Comparison of ENCODE assay signal across 1 cellular context in the genomic region with DNA sequence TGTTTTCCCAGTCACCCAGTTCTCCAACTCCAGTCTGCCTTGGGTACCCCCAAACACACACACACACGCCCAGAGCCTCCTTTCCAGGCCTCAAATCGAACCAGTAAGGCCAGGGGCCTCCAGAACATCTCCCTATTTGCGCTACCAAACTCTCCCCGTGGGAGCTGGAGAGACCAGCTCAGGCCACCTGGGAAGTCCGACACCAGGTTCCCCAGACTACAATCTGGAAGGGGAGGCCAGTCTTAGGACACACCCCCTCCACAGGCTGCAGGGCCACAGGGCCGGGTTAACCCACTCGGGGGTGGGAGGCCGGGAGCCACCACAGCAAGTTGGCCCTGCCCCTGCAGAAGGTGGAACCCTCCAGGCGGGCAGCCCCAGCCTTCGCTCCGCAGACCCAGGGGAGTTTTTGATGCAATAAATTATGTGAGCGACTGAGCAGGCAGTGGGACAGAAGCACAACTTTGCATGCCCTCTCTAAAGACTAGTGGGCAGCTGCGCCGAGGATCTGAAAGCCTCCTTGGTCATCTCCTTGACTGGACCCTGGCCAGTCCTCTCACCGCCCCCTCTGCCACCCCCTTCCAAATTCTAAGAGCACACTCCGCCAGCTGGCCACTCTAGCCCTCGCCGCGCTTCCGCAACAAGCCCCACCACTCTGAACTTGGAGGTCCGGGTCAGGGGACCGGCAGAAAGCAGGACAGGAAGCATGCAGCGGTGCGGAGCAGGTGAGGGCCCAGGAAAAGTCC.
TF ChIP-seq lines count a peak whose summit lies in the region.

No MANE protein-coding gene starts in this region.

TF ChIP-seq in HCT116, 20 proteins besides CTCF, POLR2A, EP300 and RAD21 (continued from another document):
- TF ChIP-seq, protein P1, sequence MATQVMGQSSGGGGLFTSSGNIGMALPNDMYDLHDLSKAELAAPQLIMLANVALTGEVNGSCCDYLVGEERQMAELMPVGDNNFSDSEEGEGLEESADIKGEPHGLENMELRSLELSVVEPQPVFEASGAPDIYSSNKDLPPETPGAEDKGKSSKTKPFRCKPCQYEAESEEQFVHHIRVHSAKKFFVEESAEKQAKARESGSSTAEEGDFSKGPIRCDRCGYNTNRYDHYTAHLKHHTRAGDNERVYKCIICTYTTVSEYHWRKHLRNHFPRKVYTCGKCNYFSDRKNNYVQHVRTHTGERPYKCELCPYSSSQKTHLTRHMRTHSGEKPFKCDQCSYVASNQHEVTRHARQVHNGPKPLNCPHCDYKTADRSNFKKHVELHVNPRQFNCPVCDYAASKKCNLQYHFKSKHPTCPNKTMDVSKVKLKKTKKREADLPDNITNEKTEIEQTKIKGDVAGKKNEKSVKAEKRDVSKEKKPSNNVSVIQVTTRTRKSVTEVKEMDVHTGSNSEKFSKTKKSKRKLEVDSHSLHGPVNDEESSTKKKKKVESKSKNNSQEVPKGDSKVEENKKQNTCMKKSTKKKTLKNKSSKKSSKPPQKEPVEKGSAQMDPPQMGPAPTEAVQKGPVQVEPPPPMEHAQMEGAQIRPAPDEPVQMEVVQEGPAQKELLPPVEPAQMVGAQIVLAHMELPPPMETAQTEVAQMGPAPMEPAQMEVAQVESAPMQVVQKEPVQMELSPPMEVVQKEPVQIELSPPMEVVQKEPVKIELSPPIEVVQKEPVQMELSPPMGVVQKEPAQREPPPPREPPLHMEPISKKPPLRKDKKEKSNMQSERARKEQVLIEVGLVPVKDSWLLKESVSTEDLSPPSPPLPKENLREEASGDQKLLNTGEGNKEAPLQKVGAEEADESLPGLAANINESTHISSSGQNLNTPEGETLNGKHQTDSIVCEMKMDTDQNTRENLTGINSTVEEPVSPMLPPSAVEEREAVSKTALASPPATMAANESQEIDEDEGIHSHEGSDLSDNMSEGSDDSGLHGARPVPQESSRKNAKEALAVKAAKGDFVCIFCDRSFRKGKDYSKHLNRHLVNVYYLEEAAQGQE (IDR thresholded peaks at IDR 0.05; ENCODE audit: low read depth), result no peak
- TF ChIP-seq, protein P2, sequence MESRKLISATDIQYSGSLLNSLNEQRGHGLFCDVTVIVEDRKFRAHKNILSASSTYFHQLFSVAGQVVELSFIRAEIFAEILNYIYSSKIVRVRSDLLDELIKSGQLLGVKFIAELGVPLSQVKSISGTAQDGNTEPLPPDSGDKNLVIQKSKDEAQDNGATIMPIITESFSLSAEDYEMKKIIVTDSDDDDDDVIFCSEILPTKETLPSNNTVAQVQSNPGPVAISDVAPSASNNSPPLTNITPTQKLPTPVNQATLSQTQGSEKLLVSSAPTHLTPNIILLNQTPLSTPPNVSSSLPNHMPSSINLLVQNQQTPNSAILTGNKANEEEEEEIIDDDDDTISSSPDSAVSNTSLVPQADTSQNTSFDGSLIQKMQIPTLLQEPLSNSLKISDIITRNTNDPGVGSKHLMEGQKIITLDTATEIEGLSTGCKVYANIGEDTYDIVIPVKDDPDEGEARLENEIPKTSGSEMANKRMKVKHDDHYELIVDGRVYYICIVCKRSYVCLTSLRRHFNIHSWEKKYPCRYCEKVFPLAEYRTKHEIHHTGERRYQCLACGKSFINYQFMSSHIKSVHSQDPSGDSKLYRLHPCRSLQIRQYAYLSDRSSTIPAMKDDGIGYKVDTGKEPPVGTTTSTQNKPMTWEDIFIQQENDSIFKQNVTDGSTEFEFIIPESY (IDR thresholded peaks at IDR 0.05; ENCODE audit: extremely low read depth, insufficient replicate concordance, low read length), result no peak
- TF ChIP-seq, protein P3, sequence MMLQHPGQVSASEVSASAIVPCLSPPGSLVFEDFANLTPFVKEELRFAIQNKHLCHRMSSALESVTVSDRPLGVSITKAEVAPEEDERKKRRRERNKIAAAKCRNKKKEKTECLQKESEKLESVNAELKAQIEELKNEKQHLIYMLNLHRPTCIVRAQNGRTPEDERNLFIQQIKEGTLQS (IDR thresholded peaks at IDR 0.05), result no peak
- TF ChIP-seq POLR2AphosphoS5 (IDR thresholded peaks at IDR 0.05; ENCODE audit: low read depth, low read length) (no peak), ELF1 (IDR thresholded peaks at IDR 0.05; ENCODE audit: borderline replicate concordance, low read depth) (no peak), YY1 (IDR thresholded peaks at IDR 0.05; ENCODE audit: extremely low read depth, insufficient replicate concordance, low read depth, low read length) (no peak), EZH2phosphoT487 (IDR thresholded peaks at IDR 0.05; ENCODE audit: borderline replicate concordance) (no peak), EGR1 (IDR thresholded peaks at IDR 0.05; ENCODE audit: low read depth) (no peak)
